ENCODE assay signal across 8 cellular contexts in genomic region chr16:73056383-73056782, GRCh38. TPM values are rescaled to one million over a fixed set of nuclear protein-coding genes. Genes with fewer than 3 reads are reported as not detected.
DNase-seq lines count a peak whose midpoint lies in the region; ATAC-seq and TF ChIP-seq lines count a peak whose summit lies in the region.
"Had no signal": no experiment of that assay in that cellular context is flagged by ENCODE, and none has a peak within 500 bp of the region (broad histone marks: within the 10 kb centered on the region; RNA-seq: fewer than 3 reads in every experiment).

No MANE protein-coding gene starts in this region.

- H3K36me3 ChIP-seq in KMS-11 (ENCODE audit: insufficient read depth) (no peaks in the 10 kb centered on the region), brain microvascular endothelial cell (replicated peaks) (no peaks in the 10 kb centered on the region), left lung (no peaks in the 10 kb centered on the region), subcutaneous abdominal adipose tissue (ENCODE audit: control insufficient read depth in 5 of 5, insufficient read depth in 5 of 5, low read length in 5 of 5) (no peaks in the 10 kb centered on the region)

- peaks cover 30% of the 10 kb centered on the region; the same call in 1 of the 2 replicates for H3K79me2 ChIP-seq in KMS-11 (ENCODE audit: insufficient read depth, low read depth)

- H4K20me1 ChIP-seq in KMS-11 (ENCODE audit: insufficient read depth): no peaks in the 10 kb centered on the region

- peak overlapping the region; percentile 16; the same call in 1 of the 2 replicates for H3K4me2 ChIP-seq in KMS-11

- H2AFZ ChIP-seq in KMS-11 (ENCODE audit: low read depth): no peak overlapping the region

- no peak overlapping the region for H3K9ac ChIP-seq in KMS-11
- peak overlapping the region in 3 of 5 donors; percentile 38 to 54 (median 46) for H3K9ac ChIP-seq in subcutaneous abdominal adipose tissue (ENCODE audit: low read length in 5 of 5)

- ATAC-seq in left lung: no peak
- no peak for ATAC-seq in HG03039 (IDR thresholded peaks at IDR 0.05; ENCODE audit: unreplicated experiment)

- H3K27me3 ChIP-seq in KMS-11 (ENCODE audit: insufficient read depth, low read depth) (no peaks in the 10 kb centered on the region), brain microvascular endothelial cell (replicated peaks) (no peaks in the 10 kb centered on the region), left lung (peaks cover 3 to 62% of the 10 kb centered on the region in 2 donors), subcutaneous abdominal adipose tissue (ENCODE audit: control insufficient read depth in 5 of 5, insufficient read depth in 4 of 5, low read length in 5 of 5) (no peaks in the 10 kb centered on the region)

- DNase-seq in brain microvascular endothelial cell (no peak), left lung (no peak), cerebellar nuclear complex (lab: John Stamatoyannopoulos, UW) (no peak), dermis blood vessel endothelial cell (no peak)
- DNase-seq: NCI-H2107 had no signal

- TF ChIP-seq CTCF in KMS-11 (conservative IDR thresholded peaks at IDR 0.05; ENCODE audit: low read depth, low read length) (no peak), brain microvascular endothelial cell (IDR thresholded peaks at IDR 0.05; ENCODE audit: low read depth, low read length, missing control alignments) (no peak), left lung (IDR thresholded peaks at IDR 0.05) (no peak)

- H3K4me1 ChIP-seq in KMS-11 (ENCODE audit: low read depth, poor library complexity, severe bottlenecking) (peaks cover 51% of the 10 kb centered on the region), left lung (peaks cover 17 to 59% of the 10 kb centered on the region in 2 donors), subcutaneous abdominal adipose tissue (ENCODE audit: control insufficient read depth in 5 of 5, insufficient read depth in 5 of 5, low read length in 5 of 5) (peaks cover 7 to 48% (median 44%) of the 10 kb centered on the region in 5 donors)

- intact Hi-C loops in left lung (cut with DNase I): no loop called here

- no peak overlapping the region for H3K4me3 ChIP-seq in KMS-11 (IDR thresholded peaks at IDR 0.05; ENCODE audit: insufficient read depth, low read depth, low read length)
- H3K4me3 ChIP-seq in brain microvascular endothelial cell (ENCODE audit: low read depth, low read length): peak overlapping the region; percentile 68
- peak overlapping the region; percentile 45 to 61 for H3K4me3 ChIP-seq in left lung
- H3K4me3 ChIP-seq in subcutaneous abdominal adipose tissue (ENCODE audit: low read depth in 1 of 5, low read length in 5 of 5): peak overlapping the region; percentile 44 to 71 (median 66)

- no peak overlapping the region for H3K27ac ChIP-seq in KMS-11
- H3K27ac ChIP-seq in brain microvascular endothelial cell: peak overlapping the region; percentile 97
- H3K27ac ChIP-seq in left lung: peak overlapping the region; percentile 88 to 96
- peak overlapping the region; percentile 77 for H3K27ac ChIP-seq in subcutaneous abdominal adipose tissue (ENCODE audit: low read depth, low read length)

- in situ Hi-C loops in brain microvascular endothelial cell (cut with HindIII; ENCODE audit: low pct_ligation_motif_present, low sequenced_read_pairs): no loop called here

- H3K9me3 ChIP-seq in left lung (no peaks in the 10 kb centered on the region), subcutaneous abdominal adipose tissue (ENCODE audit: control insufficient read depth in 5 of 5, low read length in 5 of 5) (no peaks in the 10 kb centered on the region)

RNA-seq across cellular contexts. Expression of gene ZFHX3, which starts 8.5 kb away (rescaled TPM):
- total RNA-seq in left lung: 10 to 100 TPM; 21.4 to 25.7 TPM
- total RNA-seq in dermis blood vessel endothelial cell: 5.6 and 9.1 TPM in 2 replicates
